21 cellular contexts compared by ENCODE assay signal in genomic region chr7:36214608-36215016, GRCh38.
DNase-seq lines count a peak whose midpoint lies in the region; ATAC-seq, FAIRE-seq and TF ChIP-seq lines count a peak whose summit lies in the region.
"Had no signal": no experiment of that assay in that cellular context is flagged by ENCODE, and none has a peak within 500 bp of the region (broad histone marks: within the 10 kb centered on the region; RNA-seq: fewer than 3 reads in every experiment).

No MANE protein-coding gene starts in this region.

- DNase-seq in IMR-90 (peak; percentile 35), H1 (ENCODE audit: low read depth in 1 of 2, low spot score in 2 of 2) (no peak), suprapubic skin (ENCODE audit: low spot score in 2 of 2) (no peak), AML-193 (lab: John Stamatoyannopoulos, UW) (no peak), NCI-H2081 treated with DMSO at 0.1 percent for 48 hours (lab: John Stamatoyannopoulos, UW) (no peak), NCI-H1417 treated with DMSO at 0.1 percent for 48 hours (lab: John Stamatoyannopoulos, UW) (no peak)
- DNase-seq: activated B cell treated with CpG ODN at 0.5 μM for 24 hours; activated CD8-positive, alpha-beta T cell treated with anti-CD3 and anti-CD28 coated beads, Interleukin-2, amount 10 ng/mL, durations not matched to agents 7 days and 5 days; activated naive CD4-positive, alpha-beta T cell treated with anti-CD3 and anti-CD28 coated beads, Interleukin-2, amount 10 ng/mL, durations not matched to agents 7 days and 5 days; activated T-cell treated with anti-CD3 and anti-CD28 coated beads, Interleukin-2, amount 50 U/mL, for 24 hours; DND-41; left colon; midbrain; NCI-H1436; NCI-H2171; NCI-H82; T-helper 2 cell; tibial artery had no signal

- WGBS in IMR-90 (ENCODE audit: extremely low coverage in 2 of 2, insufficient read length in 1 of 2), 2 experiments = 0% methylated on average over 1 of the region's 9 CpGs; no CpG with 5 or more reads in 1 of the 2 experiments
- 84% methylated on average over 9 of the region's 9 CpGs; no CpG with 5 or more reads in 1 of the 2 experiments for WGBS in H1 (ENCODE audit: extremely low coverage in 1 of 2, insufficient coverage in 1 of 2, insufficient read length in 1 of 2, insufficient replicate concordance in 2 of 2, low coverage in 1 of 2, low lambda C conversion rate in 2 of 2, missing lambda C conversion rate in 1 of 2), 2 experiments
- 56% methylated on average over 9 of the region's 9 CpGs for WGBS in suprapubic skin

- H3K4me1 ChIP-seq in IMR-90 (ENCODE audit: control insufficient read depth, insufficient read depth, low read length) (peaks cover 31% of the 10 kb centered on the region), H1 (replicated peaks in 1 of 4; ENCODE audit: control insufficient read depth in 3 of 4, insufficient read depth in 4 of 4, low read length in 3 of 4) (peaks cover 6 to 13% (median 9%) of the 10 kb centered on the region in 4 experiments; a peak in 6 of 7 replicates), suprapubic skin (peaks cover 12% of the 10 kb centered on the region)

- CTCF ChIA-PET in IMR-90 (lab: Yijun Ruan, JAX) (no interaction called here), H1 (lab: Charles Lee; ENCODE audit: partially characterized antibody) (interaction anchor here (0.9 to 1.0 kb wide), 3 partner anchors 22 to 77 kb away, joined by 3 to 4 read pairs (median 4); no protein-coding TSS in a partner anchor)

- dilution Hi-C loops in IMR-90 (cut with HindIII; ENCODE audit: low sequenced_read_pairs, unreplicated experiment) = no loop called here

- TF ChIP-seq POLR2A in IMR-90 (IDR thresholded peaks at IDR 0.05; ENCODE audit: low read depth, low read length) = no peak
- no peak for TF ChIP-seq POLR2A in H1 (IDR thresholded peaks at IDR 0.05; ENCODE audit: control extremely low read depth in 1 of 2, low read depth in 2 of 2, low read length in 2 of 2)
- no peak for TF ChIP-seq POLR2A in suprapubic skin (IDR thresholded peaks at IDR 0.05)

- H3K27me3 Mint-ChIP-seq in nephron (ENCODE audit: low read depth) = no peaks in the 10 kb centered on the region
- H3K27me3 Mint-ChIP-seq: activated T-cell treated with anti-CD3 and anti-CD28 coated beads, Interleukin-2, amount 50 U/mL, for 24 hours; stimulated activated memory B cell treated with anti-CD40 and anti-IgM and Interleukin-4, amounts not matched to agents 10 μg/mL and 1 μg/mL and 100 μg/mL, for 72 hours had no signal

- TF ChIP-seq EP300 in H1 (IDR thresholded peaks at IDR 0.05; ENCODE audit: borderline replicate concordance in 1 of 2, low read depth in 2 of 2, low read length in 2 of 2) (no peak), suprapubic skin (IDR thresholded peaks at IDR 0.05) (peak; percentile 29)

- H3K9me3 ChIP-seq in IMR-90 (ENCODE audit: control insufficient read depth, insufficient read depth, low read length) = no peaks in the 10 kb centered on the region
- no peaks in the 10 kb centered on the region for H3K9me3 ChIP-seq in H1 (ENCODE audit: insufficient read depth in 2 of 2, low read depth in 1 of 2, low read length in 1 of 2)
- no peaks in the 10 kb centered on the region for H3K9me3 ChIP-seq in suprapubic skin
- H3K9me3 ChIP-seq: tibial artery had no signal

- no peaks in the 10 kb centered on the region for H3K27me3 ChIP-seq in IMR-90 (ENCODE audit: control insufficient read depth, insufficient read depth, low read length)
- H3K27me3 ChIP-seq in H1 (replicated peaks in 1 of 4; ENCODE audit: control insufficient read depth in 3 of 4, extremely low read depth in 1 of 4, insufficient read depth in 3 of 4, low read length in 3 of 4) = no peaks in the 10 kb centered on the region
- H3K27me3 ChIP-seq in suprapubic skin = no peaks in the 10 kb centered on the region
- H3K27me3 ChIP-seq: tibial artery had no signal

- H3K36me3 Mint-ChIP-seq in nephron (ENCODE audit: low read depth) = no peaks in the 10 kb centered on the region
- H3K36me3 Mint-ChIP-seq: activated naive CD4-positive, alpha-beta T cell treated with anti-CD3 and anti-CD28 coated beads, Interleukin-2, amount 10 ng/mL, durations not matched to agents 7 days and 5 days; stimulated activated memory B cell treated with anti-CD40 and anti-IgM and Interleukin-4, amounts not matched to agents 10 μg/mL and 1 μg/mL and 100 μg/mL, for 72 hours had no signal

- H4K20me1 ChIP-seq in IMR-90 (ENCODE audit: insufficient read depth, low read length) (no peaks in the 10 kb centered on the region), H1 (replicated peaks in 1 of 2; ENCODE audit: control insufficient read depth in 1 of 2, insufficient read depth in 2 of 2, low read length in 2 of 2) (no peaks in the 10 kb centered on the region)

- H2BK5ac ChIP-seq in IMR-90 (ENCODE audit: low read depth, low read length, poor library complexity, severe bottlenecking) (no peak overlapping the region), H1 (ENCODE audit: low read depth, low read length) (no peak overlapping the region)

- H4K91ac ChIP-seq in IMR-90 (ENCODE audit: insufficient read depth, low read depth, low read length) (no peak overlapping the region; the same call in 1 of the 2 replicates), H1 (replicated peaks; ENCODE audit: insufficient read length, low read length) (no peak overlapping the region)

- H3K79me1 ChIP-seq in IMR-90 (ENCODE audit: low read depth in 1 of 2, low read length in 2 of 2) (peaks cover 20 to 49% of the 10 kb centered on the region in 2 experiments), H1 (ENCODE audit: low read depth, low read length) (no peaks in the 10 kb centered on the region)

- H3K4me2 ChIP-seq in IMR-90 (ENCODE audit: low read depth, low read length) (no peak overlapping the region), H1 (ENCODE audit: insufficient read depth in 1 of 2, low read depth in 2 of 2, low read length in 2 of 2) (peak overlapping the region; percentile 13 to 31; a peak in 1 of 4 replicates)

- H2BK20ac ChIP-seq in IMR-90 (ENCODE audit: low read depth, low read length) (peak overlapping the region; percentile 39; the same call in 1 of the 2 replicates), H1 (ENCODE audit: low read length) (0 out of 2 replicates have a peak overlapping the region, but pooled peaks have one; percentile 32)

- H3K56ac ChIP-seq in IMR-90 (ENCODE audit: extremely low read depth, insufficient read depth, low read length) (no peak overlapping the region), H1 (replicated peaks; ENCODE audit: insufficient read length, low read depth, low read length) (no peak overlapping the region)

- ATAC-seq in IMR-90 (ENCODE audit: low read depth) (no peak), GM21447 (IDR thresholded peaks at IDR 0.05; ENCODE audit: unreplicated experiment) (no peak)
- ATAC-seq: activated CD8-positive, alpha-beta T cell treated with anti-CD3 and anti-CD28 coated beads, Interleukin-2, amount 10 ng/mL, durations not matched to agents 7 days and 5 days; left colon; stimulated activated memory B cell treated with anti-CD40 and anti-IgM and Interleukin-4, amounts not matched to agents 10 μg/mL and 1 μg/mL and 100 μg/mL, for 72 hours had no signal

- peaks cover 68% of the 10 kb centered on the region for H3K4me1 Mint-ChIP-seq in nephron
- H3K4me1 Mint-ChIP-seq: activated naive CD4-positive, alpha-beta T cell treated with anti-CD3 and anti-CD28 coated beads, Interleukin-2, amount 10 ng/mL, durations not matched to agents 7 days and 5 days; stimulated activated memory B cell treated with anti-CD40 and anti-IgM and Interleukin-4, amounts not matched to agents 10 μg/mL and 1 μg/mL and 100 μg/mL, for 72 hours had no signal

- H3K9me1 ChIP-seq in IMR-90 (ENCODE audit: insufficient read depth, low read length) = peaks cover 19% of the 10 kb centered on the region

- TF ChIP-seq CTCF in IMR-90 (conservative IDR thresholded peaks at IDR 0.05; ENCODE audit: low read depth, low read length) (no peak), H1 (IDR thresholded peaks at IDR 0.05; ENCODE audit: control extremely low read depth in 1 of 3, insufficient read depth in 1 of 3, low read depth in 1 of 3, low read length in 3 of 3) (no peak), nephron (IDR thresholded peaks at IDR 0.05; ENCODE audit: unreplicated experiment in 3 of 3) (no peak), suprapubic skin (IDR thresholded peaks at IDR 0.05) (no peak)

- H4K8ac ChIP-seq in IMR-90 (ENCODE audit: low read depth in 2 of 2, low read length in 2 of 2) = peak overlapping the region in 1 of 2 experiments; percentile 45; a peak in 1 of 4 replicates
- H4K8ac ChIP-seq in H1 (ENCODE audit: extremely low read depth, insufficient read depth, low read length) = no peak overlapping the region

- H2BK15ac ChIP-seq in IMR-90 (ENCODE audit: low read depth, low read length) = 0 out of 3 replicates have a peak overlapping the region, but pooled peaks have one; percentile 23
- H2BK15ac ChIP-seq in H1 (ENCODE audit: low read length) = no peak overlapping the region

- in situ Hi-C loops in IMR-90 (cut with MboI; ENCODE audit: low sequenced_read_pairs) = no loop called here

- H3K9ac ChIP-seq in IMR-90 (ENCODE audit: low read depth, low read length) (no peak overlapping the region), H1 (replicated peaks in 1 of 4; ENCODE audit: extremely low read depth in 1 of 4, low read depth in 3 of 4, low read length in 3 of 4) (no peak overlapping the region)

- H3K23me2 ChIP-seq in H1 (ENCODE audit: low read depth, low read length) = no peaks in the 10 kb centered on the region; the same call in 1 of the 2 replicates

- H3K14ac ChIP-seq in IMR-90 (replicated peaks; ENCODE audit: low read depth, low read length) = no peak overlapping the region; the same call in 1 of the 2 replicates
- H3K14ac ChIP-seq in H1 (ENCODE audit: insufficient read length) = no peak overlapping the region

- TF ChIP-seq RAD21 in IMR-90 (IDR thresholded peaks at IDR 0.05; ENCODE audit: low read length) (no peak), H1 (IDR thresholded peaks at IDR 0.05 in 1 of 2, conservative IDR thresholded peaks at IDR 0.05 in 1 of 2; ENCODE audit: low read depth in 2 of 2, low read length in 2 of 2) (no peak)

- peak overlapping the region; percentile 11 for H3K18ac ChIP-seq in IMR-90 (ENCODE audit: low read depth, low read length)
- no peak overlapping the region for H3K18ac ChIP-seq in H1 (ENCODE audit: extremely low read depth, low read length)

- H2AK5ac ChIP-seq in IMR-90 (ENCODE audit: low read depth, low read length) (no peak overlapping the region; the same call in 1 of the 2 replicates), H1 (ENCODE audit: low read depth, low read length) (peak overlapping the region; percentile 75; the same call in 1 of the 2 replicates)

- H3K4me3 ChIP-seq in IMR-90 (ENCODE audit: insufficient read depth, low read depth, low read length) (no peak overlapping the region), H1 (ENCODE audit: extremely low read depth in 1 of 4, insufficient read depth in 2 of 4, low read depth in 3 of 4, low read length in 4 of 4) (no peak overlapping the region), suprapubic skin (no peak overlapping the region)
- H3K4me3 ChIP-seq: tibial artery had no signal

- intact Hi-C loops in IMR-90 (cut with micrococcal nuclease) = no loop called here

- H3K79me2 ChIP-seq in H1 (ENCODE audit: control insufficient read depth in 1 of 2, insufficient read depth in 2 of 2, low read length in 2 of 2) = no peaks in the 10 kb centered on the region

- no peak overlapping the region; the same call in 1 of the 2 replicates for H2BK12ac ChIP-seq in H1 (ENCODE audit: low read depth, low read length)

- FAIRE-seq in H1 (lab: Jason Lieb, UNC) = no peak

- H4K5ac ChIP-seq in IMR-90 (ENCODE audit: low read depth, low read length) (no peak overlapping the region), H1 (ENCODE audit: insufficient read length, low read depth, low read length) (no peak overlapping the region)

- BruUV-seq in IMR-90 (replicated peaks; lab: Mats Ljungman, UMichigan) = no TSS peak

- H2AFZ ChIP-seq in IMR-90 (replicated peaks; ENCODE audit: low read length, poor library complexity) = no peak overlapping the region
- no peak overlapping the region for H2AFZ ChIP-seq in H1 (ENCODE audit: low read length)

- H3K23ac ChIP-seq in IMR-90 (ENCODE audit: low read depth, low read length) (peak overlapping the region; percentile 59; the same call in 1 of the 2 replicates), H1 (ENCODE audit: insufficient read length) (no peak overlapping the region)

- H2BK120ac ChIP-seq in IMR-90 (ENCODE audit: low read depth, low read length) = peak overlapping the region; percentile 71
- no peak overlapping the region for H2BK120ac ChIP-seq in H1 (replicated peaks; ENCODE audit: low read depth, low read length)

- POLR2A ChIA-PET in IMR-90 (lab: Charles Lee; ENCODE audit: unreplicated experiment) = no interaction called here
- POLR2A ChIA-PET in H1 (lab: Charles Lee; ENCODE audit: partially characterized antibody) = interaction anchor here (0.6 to 1.3 kb wide), 2 partner anchors 9 to 31 kb away, joined by 3 to 5 read pairs; no protein-coding TSS in a partner anchor

- H3K9me3 Mint-ChIP-seq in nephron = no peaks in the 10 kb centered on the region
- H3K9me3 Mint-ChIP-seq: activated B cell treated with CpG ODN at 0.5 μM for 24 hours; activated naive CD4-positive, alpha-beta T cell treated with anti-CD3 and anti-CD28 coated beads, Interleukin-2, amount 10 ng/mL, durations not matched to agents 7 days and 5 days; activated T-cell treated with anti-CD3 and anti-CD28 coated beads, Interleukin-2, amount 50 U/mL, for 24 hours; stimulated activated memory B cell treated with anti-CD40 and anti-IgM and Interleukin-4, amounts not matched to agents 10 μg/mL and 1 μg/mL and 100 μg/mL, for 72 hours had no signal

- H3K36me3 ChIP-seq in IMR-90 (ENCODE audit: control insufficient read depth, insufficient read depth, low read length) = no peaks in the 10 kb centered on the region
- no peaks in the 10 kb centered on the region for H3K36me3 ChIP-seq in H1 (ENCODE audit: control insufficient read depth in 2 of 4, insufficient read depth in 4 of 4, low read length in 3 of 4)
- H3K36me3 ChIP-seq in suprapubic skin = no peaks in the 10 kb centered on the region
- H3K36me3 ChIP-seq: tibial artery had no signal

- no peak overlapping the region for H3K27ac ChIP-seq in IMR-90 (ENCODE audit: insufficient read depth, low read length)
- no peak overlapping the region for H3K27ac ChIP-seq in H1 (ENCODE audit: low read depth, low read length)
- H3K27ac ChIP-seq in suprapubic skin = peak overlapping the region; percentile 34
- H3K27ac ChIP-seq: tibial artery had no signal

- peak overlapping the region; percentile 92 to 97 (median 95) for H3K27ac Mint-ChIP-seq in nephron
- H3K27ac Mint-ChIP-seq: activated B cell treated with CpG ODN at 0.5 μM for 24 hours; activated CD8-positive, alpha-beta T cell treated with anti-CD3 and anti-CD28 coated beads, Interleukin-2, amount 10 ng/mL, durations not matched to agents 7 days and 5 days; activated naive CD4-positive, alpha-beta T cell treated with anti-CD3 and anti-CD28 coated beads, Interleukin-2, amount 10 ng/mL, durations not matched to agents 7 days and 5 days; activated T-cell treated with anti-CD3 and anti-CD28 coated beads, Interleukin-2, amount 50 U/mL, for 24 hours; stimulated activated memory B cell treated with anti-CD40 and anti-IgM and Interleukin-4, amounts not matched to agents 10 μg/mL and 1 μg/mL and 100 μg/mL, for 72 hours had no signal

- peak overlapping the region in 2 of 3 experiments; percentile 2 to 62 for H3K4me3 Mint-ChIP-seq in nephron
- H3K4me3 Mint-ChIP-seq: activated B cell treated with CpG ODN at 0.5 μM for 24 hours; activated CD8-positive, alpha-beta T cell treated with anti-CD3 and anti-CD28 coated beads, Interleukin-2, amount 10 ng/mL, durations not matched to agents 7 days and 5 days; activated naive CD4-positive, alpha-beta T cell treated with anti-CD3 and anti-CD28 coated beads, Interleukin-2, amount 10 ng/mL, durations not matched to agents 7 days and 5 days; activated T-cell treated with anti-CD3 and anti-CD28 coated beads, Interleukin-2, amount 50 U/mL, for 24 hours; stimulated activated memory B cell treated with anti-CD40 and anti-IgM and Interleukin-4, amounts not matched to agents 10 μg/mL and 1 μg/mL and 100 μg/mL, for 72 hours had no signal

- H2AK9ac ChIP-seq in IMR-90 (replicated peaks; ENCODE audit: low read depth, low read length, poor library complexity) = no peak overlapping the region

- peak overlapping the region; percentile 49 for H3K4ac ChIP-seq in IMR-90 (ENCODE audit: low read depth, low read length)
- H3K4ac ChIP-seq in H1 (replicated peaks; ENCODE audit: insufficient read length, low read depth, low read length) = no peak overlapping the region
